Comparison of ENCODE assay signal across 9 cellular contexts in the genomic region with DNA sequence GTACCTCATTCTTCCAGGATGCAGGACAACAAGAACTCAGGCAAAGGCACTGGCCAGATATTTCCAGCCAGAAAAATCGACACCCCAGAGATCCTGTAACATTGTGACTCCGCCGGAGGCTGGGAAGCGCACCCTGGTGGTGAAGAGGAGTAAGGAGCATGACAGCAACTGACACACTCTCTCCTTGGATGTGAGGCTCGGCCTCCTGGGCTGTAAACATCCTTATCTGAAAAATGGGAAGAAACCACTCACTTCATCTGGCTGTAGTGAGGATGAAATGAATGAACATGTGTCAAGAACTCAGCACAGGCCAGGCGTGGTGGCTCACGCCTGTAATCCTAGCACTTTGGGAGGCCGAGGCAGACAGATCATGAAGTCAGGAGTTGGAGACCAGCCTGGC. TPM values are rescaled to one million over a fixed set of nuclear protein-coding genes. Genes with fewer than 3 reads are reported as not detected.
DNase-seq lines count a peak whose midpoint lies in the region; FAIRE-seq and TF ChIP-seq lines count a peak whose summit lies in the region.
"Had no signal": no experiment of that assay in that cellular context is flagged by ENCODE, and none has a peak within 500 bp of the region (broad histone marks: within the 10 kb centered on the region; RNA-seq: fewer than 3 reads in every experiment).

No MANE protein-coding gene starts in this region.

- H3K9me3 ChIP-seq in H1 (ENCODE audit: insufficient read depth in 2 of 2, low read depth in 1 of 2, low read length in 1 of 2) = no peaks in the 10 kb centered on the region
- no peaks in the 10 kb centered on the region for H3K9me3 ChIP-seq in osteoblast (ENCODE audit: low read depth, low read length)

- CTCF ChIA-PET in H1 (lab: Charles Lee; ENCODE audit: partially characterized antibody) = interaction anchor here (0.6 to 10.4 kb wide), 29 partner anchors 9 to 123 kb away, joined by 3 to 114 read pairs (median 4); partner anchors contain the start of gene TCHP

- no peak overlapping the region for H4K8ac ChIP-seq in H1 (ENCODE audit: extremely low read depth, insufficient read depth, low read length)

- no peaks in the 10 kb centered on the region for H3K4me1 Mint-ChIP-seq in activated CD4-positive, alpha-beta T cell treated with anti-CD3 and anti-CD28 coated beads, Interleukin-2, amount 10 ng/mL, durations not matched to agents 24 days and 14 days

- DNase-seq in ELR (ENCODE audit: low read depth) = peak; percentile 74
- peak; percentile 79 for DNase-seq in activated CD4-positive, alpha-beta T cell treated with anti-CD3 and anti-CD28 coated beads, Interleukin-2, amount 10 ng/mL, durations not matched to agents 24 days and 14 days
- peak in 1 of 2 experiments; percentile 62 for DNase-seq in H1 (ENCODE audit: low read depth in 1 of 2, low spot score in 2 of 2)
- peak; percentile 96 for DNase-seq in osteoblast (ENCODE audit: insufficient read length, low spot score, missing footprints)
- DNase-seq in NK-92 treated with Interleukin-12 subunit alpha and Interleukin-12 subunit beta, amount 100 ng/mL, for 24 hours (lab: John Stamatoyannopoulos, UW) = no peak
- DNase-seq in middle frontal gyrus (ENCODE audit: extremely low spot score, low spot score) = no peak
- no peak for DNase-seq in NCI-H187 treated with DMSO at 0.1 percent for 48 hours (lab: John Stamatoyannopoulos, UW)

- H2BK15ac ChIP-seq in H1 (ENCODE audit: low read length) = no peak overlapping the region

- H3K4ac ChIP-seq in H1 (replicated peaks; ENCODE audit: insufficient read length, low read depth, low read length) = no peak overlapping the region

- H3K27me3 ChIP-seq in H1 (replicated peaks in 1 of 4; ENCODE audit: control insufficient read depth in 3 of 4, extremely low read depth in 1 of 4, insufficient read depth in 3 of 4, low read length in 3 of 4) (no peaks in the 10 kb centered on the region), osteoblast (ENCODE audit: insufficient read depth, low read length) (no peaks in the 10 kb centered on the region)

- peak; percentile 81 for FAIRE-seq in H1 (lab: Jason Lieb, UNC)
- FAIRE-seq: TTC549 had no signal

- TF ChIP-seq POLR2A in H1 (IDR thresholded peaks at IDR 0.05; ENCODE audit: control extremely low read depth in 1 of 2, low read depth in 2 of 2, low read length in 2 of 2) = no peak

- no peak overlapping the region for H2BK5ac ChIP-seq in H1 (ENCODE audit: low read depth, low read length)

- H3K27me3 Mint-ChIP-seq in activated CD4-positive, alpha-beta T cell treated with anti-CD3 and anti-CD28 coated beads, Interleukin-2, amount 10 ng/mL, durations not matched to agents 24 days and 14 days = no peaks in the 10 kb centered on the region

- no peak overlapping the region for H3K23ac ChIP-seq in H1 (ENCODE audit: insufficient read length)

- H3K18ac ChIP-seq in H1 (ENCODE audit: extremely low read depth, low read length) = no peak overlapping the region

- no peaks in the 10 kb centered on the region for H3K23me2 ChIP-seq in H1 (ENCODE audit: low read depth, low read length)

- no peak overlapping the region for H3K14ac ChIP-seq in H1 (ENCODE audit: insufficient read length)

- intact Hi-C loops in activated CD4-positive, alpha-beta T cell treated with anti-CD3 and anti-CD28 coated beads, Interleukin-2, amount 10 ng/mL, durations not matched to agents 24 days and 14 days (cut with micrococcal nuclease) = loop anchor here (1.0 kb wide), 1 partner anchor 74 kb away; no protein-coding TSS in a partner anchor

- no peak overlapping the region for H2BK12ac ChIP-seq in H1 (ENCODE audit: low read depth, low read length)

- H3K4me2 ChIP-seq in H1 (ENCODE audit: insufficient read depth in 1 of 2, low read depth in 2 of 2, low read length in 2 of 2) (no peak overlapping the region), osteoblast (ENCODE audit: insufficient read depth, low read length) (no peak overlapping the region)

- no peak overlapping the region for H2AFZ ChIP-seq in H1 (ENCODE audit: low read length)
- no peak overlapping the region for H2AFZ ChIP-seq in osteoblast (ENCODE audit: low read length)

- no peak for TF ChIP-seq EP300 in H1 (IDR thresholded peaks at IDR 0.05; ENCODE audit: borderline replicate concordance in 1 of 2, low read depth in 2 of 2, low read length in 2 of 2)

- peak; percentile 82 for TF ChIP-seq CTCF in LNCAP (IDR thresholded peaks at IDR 0.05)
- peak; percentile 72 to 94 (median 91) for TF ChIP-seq CTCF in H1 (IDR thresholded peaks at IDR 0.05; ENCODE audit: control extremely low read depth in 1 of 3, insufficient read depth in 1 of 3, low read depth in 1 of 3, low read length in 3 of 3)
- TF ChIP-seq CTCF in osteoblast (IDR thresholded peaks at IDR 0.05; ENCODE audit: extremely low read depth, low read depth, low read length) = peak; percentile 78

- H4K91ac ChIP-seq in H1 (replicated peaks; ENCODE audit: insufficient read length, low read length) = no peak overlapping the region

- H3K36me3 ChIP-seq in H1 (ENCODE audit: control insufficient read depth in 2 of 4, insufficient read depth in 4 of 4, low read length in 3 of 4) = peaks cover 2 to 6% (median 4%) of the 10 kb centered on the region in 4 experiments; a peak in 6 of 8 replicates
- peaks cover 33% of the 10 kb centered on the region for H3K36me3 ChIP-seq in osteoblast (ENCODE audit: insufficient read depth, low read length)

- no peaks in the 10 kb centered on the region for H3K9me3 Mint-ChIP-seq in activated CD4-positive, alpha-beta T cell treated with anti-CD3 and anti-CD28 coated beads, Interleukin-2, amount 10 ng/mL, durations not matched to agents 24 days and 14 days

- H2BK20ac ChIP-seq in H1 (ENCODE audit: low read length) = no peak overlapping the region

- H3K36me3 Mint-ChIP-seq in activated CD4-positive, alpha-beta T cell treated with anti-CD3 and anti-CD28 coated beads, Interleukin-2, amount 10 ng/mL, durations not matched to agents 24 days and 14 days (ENCODE audit: low read depth) = peaks cover 42% of the 10 kb centered on the region

- no peak overlapping the region for H3K27ac Mint-ChIP-seq in activated CD4-positive, alpha-beta T cell treated with anti-CD3 and anti-CD28 coated beads, Interleukin-2, amount 10 ng/mL, durations not matched to agents 24 days and 14 days

- no peak overlapping the region for H3K9ac ChIP-seq in H1 (replicated peaks in 1 of 4; ENCODE audit: extremely low read depth in 1 of 4, low read depth in 3 of 4, low read length in 3 of 4)

- H3K4me3 ChIP-seq in H1 (ENCODE audit: extremely low read depth in 1 of 4, insufficient read depth in 2 of 4, low read depth in 3 of 4, low read length in 4 of 4) (no peak overlapping the region), osteoblast (ENCODE audit: insufficient read depth, low read length) (no peak overlapping the region)

- no peaks in the 10 kb centered on the region for H4K20me1 ChIP-seq in H1 (replicated peaks in 1 of 2; ENCODE audit: control insufficient read depth in 1 of 2, insufficient read depth in 2 of 2, low read length in 2 of 2)
- H4K20me1 ChIP-seq in osteoblast (ENCODE audit: insufficient read depth, low read length) = no peaks in the 10 kb centered on the region

- 71% methylated on average over 8 of the region's 8 CpGs; no CpG with 5 or more reads in 1 of the 2 experiments for WGBS in H1 (ENCODE audit: extremely low coverage in 1 of 2, insufficient coverage in 1 of 2, insufficient read length in 1 of 2, insufficient replicate concordance in 2 of 2, low coverage in 1 of 2, low lambda C conversion rate in 2 of 2, missing lambda C conversion rate in 1 of 2), 2 experiments

- TF ChIP-seq RAD21 in H1 (IDR thresholded peaks at IDR 0.05 in 1 of 2, conservative IDR thresholded peaks at IDR 0.05 in 1 of 2; ENCODE audit: low read depth in 2 of 2, low read length in 2 of 2) = peak; percentile 62 to 66

- no peak overlapping the region for H3K56ac ChIP-seq in H1 (replicated peaks; ENCODE audit: insufficient read length, low read depth, low read length)

- H3K79me2 ChIP-seq in H1 (ENCODE audit: control insufficient read depth in 1 of 2, insufficient read depth in 2 of 2, low read length in 2 of 2) (no peaks in the 10 kb centered on the region), osteoblast (ENCODE audit: insufficient read depth, low read length) (no peaks in the 10 kb centered on the region)

- no peaks in the 10 kb centered on the region; a peak in 1 of 7 replicates for H3K4me1 ChIP-seq in H1 (replicated peaks in 1 of 4; ENCODE audit: control insufficient read depth in 3 of 4, insufficient read depth in 4 of 4, low read length in 3 of 4)
- no peaks in the 10 kb centered on the region for H3K4me1 ChIP-seq in osteoblast (ENCODE audit: insufficient read depth, low read length)

- no peak overlapping the region for H3K27ac ChIP-seq in H1 (ENCODE audit: low read depth, low read length)
- no peak overlapping the region for H3K27ac ChIP-seq in osteoblast (ENCODE audit: low read depth, low read length)

- H3K79me1 ChIP-seq in H1 (ENCODE audit: low read depth, low read length) = no peaks in the 10 kb centered on the region

- H2AK5ac ChIP-seq in H1 (ENCODE audit: low read depth, low read length) = no peak overlapping the region

- H4K5ac ChIP-seq in H1 (ENCODE audit: insufficient read length, low read depth, low read length) = no peak overlapping the region

- H2BK120ac ChIP-seq in H1 (replicated peaks; ENCODE audit: low read depth, low read length) = no peak overlapping the region

- no peak overlapping the region for H3K4me3 Mint-ChIP-seq in activated CD4-positive, alpha-beta T cell treated with anti-CD3 and anti-CD28 coated beads, Interleukin-2, amount 10 ng/mL, durations not matched to agents 24 days and 14 days

- POLR2A ChIA-PET in H1 (lab: Charles Lee; ENCODE audit: partially characterized antibody) = interaction anchor here (0.6 kb wide), 1 partner anchor 68 kb away, joined by 3 read pairs; no protein-coding TSS in a partner anchor

RNA-seq across cellular contexts. Expression of gene TCHP, which starts 27.5 kb away (rescaled TPM):
- total RNA-seq in activated CD4-positive, alpha-beta T cell treated with anti-CD3 and anti-CD28 coated beads, Interleukin-2, amount 10 ng/mL, durations not matched to agents 24 days and 14 days = 30.9 and 34.0 TPM in 2 replicates
- 4.5 TPM in 2 replicates for total RNA-seq in H1 (2021; fragmentation: NEBNext Ultra II Directional; extraction: Animal tissue kit (Norgen Biotek cat#: 25700))
- polyA plus RNA-seq in H1 (2011; rRNA removed) = 2.8 and 4.8 TPM in 2 replicates
- polyA plus RNA-seq in H1 (2011; cell fraction: cytosol; rRNA removed) = 8.7 TPM
- polyA plus RNA-seq in H1 (2011; cell fraction: nucleus; rRNA removed) = 15.7 TPM
- polyA plus RNA-seq in H1 (2012, experiment 1 of 2) = 5.5 to 11.3 TPM (median 8.0 TPM) in 4 replicates
- polyA plus RNA-seq in H1 (2012, experiment 2 of 2) = 0.92 TPM
- polyA plus RNA-seq in H1 (2013, experiment 1 of 2) = 4.4 TPM
- polyA plus RNA-seq in H1 (2013, experiment 2 of 2) = 4.1 TPM
- 2.8 TPM in 2 replicates for polyA minus RNA-seq in H1 (2011; rRNA and poly(A)+ RNA removed)
- 5.1 TPM for polyA minus RNA-seq in H1 (2011; cell fraction: cytosol; rRNA and poly(A)+ RNA removed)
- polyA minus RNA-seq in H1 (2011; cell fraction: nucleus; rRNA and poly(A)+ RNA removed) = 4.5 TPM
- total RNA-seq in osteoblast = 7.7 and 8.7 TPM in 2 replicates

RNA-seq across cellular contexts. Expression of gene GLTP, which starts 47.3 kb away (rescaled TPM):
- total RNA-seq in activated CD4-positive, alpha-beta T cell treated with anti-CD3 and anti-CD28 coated beads, Interleukin-2, amount 10 ng/mL, durations not matched to agents 24 days and 14 days = 27.9 and 28.2 TPM in 2 replicates
- total RNA-seq in H1 (2021; fragmentation: NEBNext Ultra II Directional; extraction: Animal tissue kit (Norgen Biotek cat#: 25700)) = 24.4 and 26.1 TPM in 2 replicates
- 9.8 and 10.0 TPM in 2 replicates for polyA plus RNA-seq in H1 (2011; rRNA removed)
- 12.2 TPM for polyA plus RNA-seq in H1 (2011; cell fraction: cytosol; rRNA removed)
- 8.2 TPM for polyA plus RNA-seq in H1 (2011; cell fraction: nucleus; rRNA removed)
- 15.6 to 22.3 TPM (median 17.5 TPM) in 4 replicates for polyA plus RNA-seq in H1 (2012, experiment 1 of 2)
- polyA plus RNA-seq in H1 (2012, experiment 2 of 2) = 14.4 TPM
- 31.7 TPM for polyA plus RNA-seq in H1 (2013, experiment 1 of 2)
- 35.2 TPM for polyA plus RNA-seq in H1 (2013, experiment 2 of 2)
- 18.8 and 24.0 TPM in 2 replicates for polyA minus RNA-seq in H1 (2011; rRNA and poly(A)+ RNA removed)
- polyA minus RNA-seq in H1 (2011; cell fraction: cytosol; rRNA and poly(A)+ RNA removed) = 18.6 TPM
- polyA minus RNA-seq in H1 (2011; cell fraction: nucleus; rRNA and poly(A)+ RNA removed) = 4.0 TPM
- 50.3 and 50.7 TPM in 2 replicates for total RNA-seq in osteoblast

Comparison
In these comparisons a context has a peak if more than half of its experiments do, and no peak if none do; other contexts are left out.
1. DNase-seq: peak in ELR (single experiment), activated CD4-positive, alpha-beta T cell treated with anti-CD3 and anti-CD28 coated beads, Interleukin-2, amount 10 ng/mL, durations not matched to agents 24 days and 14 days (single experiment) and osteoblast (single experiment); none in NK-92 treated with Interleukin-12 subunit alpha and Interleukin-12 subunit beta, amount 100 ng/mL, for 24 hours (single experiment), middle frontal gyrus (single experiment) and NCI-H187 treated with DMSO at 0.1 percent for 48 hours (single experiment).
2. Peak in every context shown above with its lines, with median percentiles within 50 percentile points of each other: CTCF ChIP-seq.